ENCODE assay signal across 8 cellular contexts in the genomic region with DNA sequence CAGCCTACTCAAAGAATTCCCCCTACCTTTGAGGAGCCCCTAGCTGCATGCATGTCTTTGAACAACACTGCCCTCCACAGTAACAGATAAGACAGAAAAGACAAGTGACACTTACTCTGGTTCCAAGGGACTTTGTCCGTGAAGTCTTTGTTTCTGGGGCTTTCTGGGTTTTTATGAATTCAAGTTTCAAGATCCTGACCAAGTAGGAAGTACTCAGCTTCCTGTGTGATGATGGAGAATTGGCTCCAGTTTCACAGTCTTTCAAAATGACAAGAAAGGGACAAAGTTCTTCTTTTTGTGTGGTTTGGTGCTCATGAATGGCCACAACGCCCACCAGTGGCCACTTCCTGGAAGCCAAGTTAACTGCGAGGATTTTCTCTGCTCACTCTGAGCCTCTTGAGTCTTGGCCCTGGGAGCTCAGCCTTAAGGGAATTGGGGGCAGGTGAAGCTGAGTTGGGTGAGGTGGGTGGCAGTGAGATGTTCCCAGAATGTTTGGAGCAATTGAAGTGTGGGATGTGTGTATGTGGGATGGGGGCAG. TPM values are rescaled to one million over a fixed set of nuclear protein-coding genes. Genes with fewer than 3 reads are reported as not detected.
DNase-seq lines count a peak whose midpoint lies in the region; ATAC-seq and TF ChIP-seq lines count a peak whose summit lies in the region.

A gene (minus strand): TSS at position 147 of the 538 bp plus-strand sequence. CDS start 4,000 bp downstream, outside the sequence.

- peak; percentile 75 for ATAC-seq in GM18517 (IDR thresholded peaks at IDR 0.05; ENCODE audit: unreplicated experiment)
- no peak for ATAC-seq in omental fat pad (ENCODE audit: low FRiP score)

- POLR2A ChIA-PET in activated CD4-positive, alpha-beta memory T cell treated with anti-CD3 and anti-CD28 coated beads for 36 hours (lab: Charles Lee), result interaction anchor here (0.9 to 2.6 kb wide), 6 partner anchors 10 to 265 kb away, joined by 3 to 14 read pairs (median 4); a partner anchor contains a TSS

- no peak within 1 kb of the TSS for H3K4me3 Mint-ChIP-seq in activated CD4-positive, alpha-beta memory T cell treated with anti-CD3 and anti-CD28 coated beads for 36 hours

- H3K4me1 Mint-ChIP-seq in activated CD4-positive, alpha-beta memory T cell treated with anti-CD3 and anti-CD28 coated beads for 36 hours (ENCODE audit: low read depth), result peaks cover 17% of the 10 kb centered on the region

- DNase-seq in AG08396 (ENCODE audit: low spot score) (peak; percentile 24), HT-29 (ENCODE audit: low spot score) (peak; percentile 44), fibroblast of pulmonary artery (ENCODE audit: low read depth) (peak; percentile 12), omental fat pad (ENCODE audit: low spot score) (no peak), NCI-H1105 (lab: John Stamatoyannopoulos, UW) (no peak), dermis blood vessel endothelial cell (no peak)
- DNase-seq in activated CD4-positive, alpha-beta memory T cell treated with anti-CD3 and anti-CD28 coated beads for 36 hours, result peak; percentile 81

- peaks cover 1% of the 10 kb centered on the region for H3K27me3 Mint-ChIP-seq in activated CD4-positive, alpha-beta memory T cell treated with anti-CD3 and anti-CD28 coated beads for 36 hours

- CTCF ChIA-PET in activated CD4-positive, alpha-beta memory T cell treated with anti-CD3 and anti-CD28 coated beads for 36 hours (lab: Charles Lee), result interaction anchor here (0.7 to 3.9 kb wide), 21 partner anchors 9 to 281 kb away, joined by 3 to 19 read pairs (median 4); a partner anchor contains a TSS

- peak within 1 kb of the TSS; percentile 64 for H3K27ac Mint-ChIP-seq in activated CD4-positive, alpha-beta memory T cell treated with anti-CD3 and anti-CD28 coated beads for 36 hours

- H3K9me3 Mint-ChIP-seq in activated CD4-positive, alpha-beta memory T cell treated with anti-CD3 and anti-CD28 coated beads for 36 hours, result no peaks in the 10 kb centered on the region

- H3K36me3 Mint-ChIP-seq in activated CD4-positive, alpha-beta memory T cell treated with anti-CD3 and anti-CD28 coated beads for 36 hours, result no peaks in the 10 kb centered on the region

- peak; percentile 47 for TF ChIP-seq CTCF in fibroblast of pulmonary artery (IDR thresholded peaks at IDR 0.05; ENCODE audit: low read length, missing control alignments)
- TF ChIP-seq CTCF in omental fat pad (IDR thresholded peaks at IDR 0.05), result peak in 1 of 3 donors; percentile 17

- no peak within 1 kb of the TSS for H3K4me3 ChIP-seq in fibroblast of pulmonary artery (replicated peaks; ENCODE audit: low read depth, low read length)

- intact Hi-C loops in activated CD4-positive, alpha-beta memory T cell treated with anti-CD3 and anti-CD28 coated beads for 36 hours (cut with micrococcal nuclease), result loop anchor here (1.0 to 5.0 kb wide), 4 partner anchors 59 to 162 kb away; a partner anchor contains a TSS

RNA-seq across cellular contexts. Expression of the gene that starts here (rescaled TPM):
- total RNA-seq in HT-29 (2014; rRNA removed; shearing (Covaris generic)), result not detected in 2 replicates
- total RNA-seq in activated CD4-positive, alpha-beta memory T cell treated with anti-CD3 and anti-CD28 coated beads for 36 hours, result 1 to 10 TPM in 1 of 2 experiments, under 1 TPM in 1; 0.80 to 1.3 TPM
- total RNA-seq in omental fat pad (10 to 100 TPM; 12.9 to 88.6 (median 25.1) TPM), dermis blood vessel endothelial cell (not detected in 2 replicates)

Comparison
In these comparisons a context has a peak if more than half of its experiments do, and no peak if none do; other contexts are left out.
1. RNA of the gene that starts here (total RNA-seq): 12.9 to 88.6 TPM in omental fat pad; 0.80 to 1.3 TPM in activated CD4-positive, alpha-beta memory T cell treated with anti-CD3 and anti-CD28 coated beads for 36 hours, not detected in HT-29 and not detected in dermis blood vessel endothelial cell; every median in the first group is over 4 times any median in the second.
2. Peak in DNase-seq in HT-29; RNA of the gene not detected or under 1 TPM.
3. DNase-seq: peak in AG08396 (single experiment), activated CD4-positive, alpha-beta memory T cell treated with anti-CD3 and anti-CD28 coated beads for 36 hours (single experiment) and fibroblast of pulmonary artery (single experiment); none in omental fat pad (single experiment), NCI-H1105 (single experiment) and dermis blood vessel endothelial cell (single experiment).